Comparison of ENCODE assay signal across 17 cellular contexts in the genomic region with DNA sequence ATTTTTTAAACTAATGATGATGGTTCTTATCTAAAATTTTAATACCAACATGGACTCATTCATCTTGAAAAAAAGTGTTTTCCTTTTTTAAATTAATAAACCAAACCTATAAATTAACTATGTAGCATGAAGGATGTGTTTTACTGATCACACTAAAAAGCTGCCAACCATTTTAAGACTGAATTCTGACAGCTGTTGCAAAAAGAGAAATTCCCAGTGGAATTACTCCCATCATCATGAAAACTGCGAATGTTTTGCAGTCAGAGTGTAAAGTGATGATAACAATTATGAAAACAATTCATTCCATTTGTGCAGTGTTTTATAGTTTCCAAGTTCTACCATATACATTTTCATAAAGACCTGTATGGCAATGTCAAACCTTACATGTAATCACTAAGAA.
DNase-seq lines count a peak whose midpoint lies in the region; ATAC-seq, FAIRE-seq and TF ChIP-seq lines count a peak whose summit lies in the region.
"Had no signal": no experiment of that assay in that cellular context is flagged by ENCODE, and none has a peak within 500 bp of the region (broad histone marks: within the 10 kb centered on the region; RNA-seq: fewer than 3 reads in every experiment).

No MANE protein-coding gene starts in this region.

- no peaks in the 10 kb centered on the region for H3F3A ChIP-seq in smooth muscle cell (ENCODE audit: low read depth)

- no peaks in the 10 kb centered on the region for H3K79me1 ChIP-seq in mesenchymal stem cell (replicated peaks; ENCODE audit: low read length, poor library complexity, severe bottlenecking)

- no peak overlapping the region for H3K18ac ChIP-seq in mesenchymal stem cell (ENCODE audit: low read depth in 1 of 2, low read length in 2 of 2)

- no peak overlapping the region for H4K8ac ChIP-seq in mesenchymal stem cell (ENCODE audit: low read length)

- H2AK5ac ChIP-seq in mesenchymal stem cell (ENCODE audit: low read length, severe bottlenecking) = no peak overlapping the region

- no peak overlapping the region for H3K4ac ChIP-seq in mesenchymal stem cell (ENCODE audit: low read depth in 1 of 2, low read length in 2 of 2)

- no peak overlapping the region for H2BK5ac ChIP-seq in mesenchymal stem cell (ENCODE audit: low read depth, low read length, poor library complexity, severe bottlenecking)

- H4K20me1 ChIP-seq in smooth muscle cell (ENCODE audit: low read depth) = no peaks in the 10 kb centered on the region

- no peak overlapping the region for H3K23ac ChIP-seq in mesenchymal stem cell (ENCODE audit: low read length in 2 of 2)

- H3K14ac ChIP-seq in mesenchymal stem cell (ENCODE audit: low read length in 2 of 2) = no peak overlapping the region

- no peaks in the 10 kb centered on the region for H3K27me3 ChIP-seq in mesenchymal stem cell (ENCODE audit: control insufficient read depth in 1 of 2, insufficient read depth in 1 of 2, low read length in 2 of 2)
- no peaks in the 10 kb centered on the region for H3K27me3 ChIP-seq in smooth muscle cell (ENCODE audit: low read depth)
- H3K27me3 ChIP-seq: BE2C had no signal

- H3K9me3 ChIP-seq in mesenchymal stem cell (ENCODE audit: control insufficient read depth, low read length) (no peaks in the 10 kb centered on the region), smooth muscle cell (replicated peaks; ENCODE audit: low read depth) (no peaks in the 10 kb centered on the region)
- H3K9me3 ChIP-seq: BE2C had no signal

- H4K91ac ChIP-seq in mesenchymal stem cell (ENCODE audit: low read length) = no peak overlapping the region

- H3K9ac ChIP-seq in mesenchymal stem cell (ENCODE audit: low read length) = peak overlapping the region; percentile 35
- H3K9ac ChIP-seq in smooth muscle cell (ENCODE audit: low read depth) = no peak overlapping the region

- no peaks in the 10 kb centered on the region for H3K36me3 ChIP-seq in mesenchymal stem cell (ENCODE audit: control insufficient read depth in 1 of 2, insufficient read depth in 2 of 2, low read depth in 1 of 2, low read length in 2 of 2)
- H3K36me3 ChIP-seq in smooth muscle cell (ENCODE audit: low read depth) = no peaks in the 10 kb centered on the region
- H3K36me3 ChIP-seq: BE2C had no signal

- H2BK12ac ChIP-seq in mesenchymal stem cell (ENCODE audit: low read length in 2 of 2) = no peak overlapping the region

- H3K4me3 ChIP-seq in mesenchymal stem cell (ENCODE audit: insufficient read depth in 1 of 2, low read depth in 1 of 2, low read length in 2 of 2) (no peak overlapping the region), smooth muscle cell (no peak overlapping the region)
- H3K4me3 ChIP-seq: GM23338 had no signal

- no peak overlapping the region for H2BK120ac ChIP-seq in mesenchymal stem cell (ENCODE audit: low read depth, low read length)

- H3K4me1 ChIP-seq in mesenchymal stem cell (ENCODE audit: control insufficient read depth, insufficient read depth, low read depth, low read length) (no peaks in the 10 kb centered on the region), smooth muscle cell (ENCODE audit: low read depth) (no peaks in the 10 kb centered on the region)
- H3K4me1 ChIP-seq: BE2C had no signal

- H3K4me2 ChIP-seq in mesenchymal stem cell (ENCODE audit: low read length, poor library complexity, severe bottlenecking) (no peak overlapping the region), smooth muscle cell (no peak overlapping the region)
- H3K4me2 ChIP-seq: GM23338 had no signal

- H3K79me2 ChIP-seq in smooth muscle cell (ENCODE audit: low read depth) = no peaks in the 10 kb centered on the region

- no CpG with 5 or more reads among the region's 1 CpG for WGBS in mesenchymal stem cell
- WGBS in smooth muscle cell (ENCODE audit: low lambda C conversion rate) = 88% methylated on average over 1 of the region's 1 CpG

- no peak for TF ChIP-seq CTCF in smooth muscle cell (IDR thresholded peaks at IDR 0.05; ENCODE audit: borderline replicate concordance, insufficient read depth, poor library complexity, severe bottlenecking)

- H3K27ac ChIP-seq in mesenchymal stem cell (ENCODE audit: low read length, poor library complexity, severe bottlenecking) = no peak overlapping the region
- H3K27ac ChIP-seq in smooth muscle cell (ENCODE audit: low read depth) = peak overlapping the region; percentile 47

- DNase-seq in LHCN-M2 (ENCODE audit: low read depth) (peak; percentile 44), mesenchymal stem cell (no peak), smooth muscle cell (lab: John Stamatoyannopoulos, UW; ENCODE audit: unreplicated experiment) (no peak), EL (no peak)
- DNase-seq: ACHN; BE2C; C1 segment of cervical spinal cord; CD4-positive, CD25-positive, alpha-beta regulatory T cell; CD8-positive, alpha-beta memory T cell; COR-L47; DMS153; DMS79; GF-D8; HCEC 1CT had no signal

- no peak overlapping the region for H2AFZ ChIP-seq in mesenchymal stem cell (ENCODE audit: low read depth, low read length)
- no peak overlapping the region for H2AFZ ChIP-seq in smooth muscle cell (ENCODE audit: low read depth)
- H2AFZ ChIP-seq: GM23338 had no signal

- FAIRE-seq in endometrium (lab: Jason Lieb, UNC) = peak; percentile 23

- H2BK15ac ChIP-seq in mesenchymal stem cell (ENCODE audit: low read depth, poor library complexity, severe bottlenecking) = no peak overlapping the region

- no peak for ATAC-seq in GM21723 (IDR thresholded peaks at IDR 0.05; ENCODE audit: unreplicated experiment)
- ATAC-seq: GM23338 had no signal
